Comparison of ENCODE assay signal across 9 cellular contexts in the genomic region with DNA sequence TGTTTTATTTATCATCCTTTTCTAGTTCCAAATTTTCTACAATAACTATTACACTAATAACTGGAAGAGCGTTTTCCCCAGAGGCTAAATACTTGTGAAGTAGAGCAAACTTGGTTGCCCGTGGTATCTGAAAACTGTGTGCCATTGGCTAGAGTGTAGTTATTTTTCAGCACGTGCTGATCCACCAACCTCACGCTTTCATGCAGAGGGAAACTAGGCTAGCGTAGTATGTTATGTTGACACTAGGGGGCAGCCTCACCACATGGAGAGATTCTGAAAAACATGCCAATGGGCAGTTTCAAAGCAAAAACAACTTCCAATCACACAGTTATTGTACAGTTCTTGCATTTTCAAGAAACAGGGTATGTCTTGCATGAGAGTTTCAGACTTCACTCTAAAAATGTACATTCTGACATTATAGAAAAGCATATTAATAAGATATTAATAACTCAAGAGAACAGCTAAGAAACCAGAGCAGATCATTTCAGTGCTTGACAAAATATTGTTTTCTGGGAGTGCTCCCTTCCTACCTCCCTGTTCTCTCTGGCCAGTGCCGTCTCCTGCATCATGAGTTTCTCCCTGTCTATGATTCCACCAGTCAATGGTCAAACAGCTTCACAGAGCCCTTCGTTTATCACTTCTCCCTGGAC. TPM values are rescaled to one million over a fixed set of nuclear protein-coding genes. Genes with fewer than 3 reads are reported as not detected.
DNase-seq lines count a peak whose midpoint lies in the region; ATAC-seq and TF ChIP-seq lines count a peak whose summit lies in the region.
"Had no signal": no experiment of that assay in that cellular context is flagged by ENCODE, and none has a peak within 500 bp of the region (broad histone marks: within the 10 kb centered on the region; RNA-seq: fewer than 3 reads in every experiment).

No MANE protein-coding gene starts in this region.

- CTCF ChIA-PET in Caco-2 (lab: Charles Lee), result no interaction called here

- peak; percentile 60 to 64 for ATAC-seq in activated CD4-positive, CD25-positive, alpha-beta regulatory T cell treated with anti-CD3 and anti-CD28 coated beads, Interleukin-2, amount 50 U/mL, for 24 hours
- peak; percentile 65 for ATAC-seq in central memory CD8-positive, alpha-beta T cell (replicated peaks; ENCODE audit: extremely low read depth, poor library complexity, severe bottlenecking)
- ATAC-seq in left lobe of liver (peak; percentile 98), GM19035 (IDR thresholded peaks at IDR 0.05; ENCODE audit: unreplicated experiment) (no peak)

- POLR2A ChIA-PET in Caco-2 (lab: Charles Lee), result no interaction called here

- no peaks in the 10 kb centered on the region for H3K27me3 Mint-ChIP-seq in Caco-2 (ENCODE audit: insufficient read depth, unreplicated experiment)
- H3K27me3 Mint-ChIP-seq in central memory CD8-positive, alpha-beta T cell, result no peaks in the 10 kb centered on the region
- H3K27me3 Mint-ChIP-seq: activated naive CD4-positive, alpha-beta T cell treated with anti-CD3 and anti-CD28 coated beads, Interleukin-2, amount 50 U/mL, for 24 hours had no signal

- intact Hi-C loops in Caco-2 (cut with micrococcal nuclease; ENCODE audit: unreplicated experiment), result loop anchor here (1.0 to 2.0 kb wide), 3 partner anchors 61 to 122 kb away; no protein-coding TSS in a partner anchor

- no peak overlapping the region for H3K4me3 Mint-ChIP-seq in Caco-2 (ENCODE audit: unreplicated experiment)
- H3K4me3 Mint-ChIP-seq in central memory CD8-positive, alpha-beta T cell, result no peak overlapping the region
- H3K4me3 Mint-ChIP-seq: activated naive CD4-positive, alpha-beta T cell treated with anti-CD3 and anti-CD28 coated beads, Interleukin-2, amount 50 U/mL, for 24 hours had no signal

- H3K4me1 ChIP-seq in Caco-2, result 0 out of 2 replicates have a peak, but pooled peaks cover 7% of the 10 kb centered on the region

- TF ChIP-seq CTCF in Caco-2 (IDR thresholded peaks at IDR 0.05; ENCODE audit: insufficient read depth in 1 of 2, low read depth in 1 of 2, low read length in 1 of 2, severe bottlenecking in 1 of 2, unreplicated experiment in 1 of 2), result peak; percentile 65 to 89

- no peak overlapping the region for H3K27ac Mint-ChIP-seq in Caco-2 (ENCODE audit: unreplicated experiment)
- no peak overlapping the region for H3K27ac Mint-ChIP-seq in central memory CD8-positive, alpha-beta T cell (ENCODE audit: low read depth)
- H3K27ac Mint-ChIP-seq: activated naive CD4-positive, alpha-beta T cell treated with anti-CD3 and anti-CD28 coated beads, Interleukin-2, amount 50 U/mL, for 24 hours had no signal

- no peaks in the 10 kb centered on the region for H3K27me3 ChIP-seq in Caco-2 (replicated peaks; ENCODE audit: control insufficient read depth, insufficient read depth, low read length)

- H3K36me3 Mint-ChIP-seq in Caco-2 (ENCODE audit: insufficient read depth, unreplicated experiment), result peaks cover 5% of the 10 kb centered on the region
- H3K36me3 Mint-ChIP-seq in central memory CD8-positive, alpha-beta T cell (ENCODE audit: insufficient read depth), result no peaks in the 10 kb centered on the region
- H3K36me3 Mint-ChIP-seq: activated naive CD4-positive, alpha-beta T cell treated with anti-CD3 and anti-CD28 coated beads, Interleukin-2, amount 50 U/mL, for 24 hours had no signal

- no peaks in the 10 kb centered on the region for H3K9me3 Mint-ChIP-seq in Caco-2 (ENCODE audit: unreplicated experiment)
- no peaks in the 10 kb centered on the region for H3K9me3 Mint-ChIP-seq in central memory CD8-positive, alpha-beta T cell
- H3K9me3 Mint-ChIP-seq: activated naive CD4-positive, alpha-beta T cell treated with anti-CD3 and anti-CD28 coated beads, Interleukin-2, amount 50 U/mL, for 24 hours had no signal

- peaks cover 10% of the 10 kb centered on the region for H3K4me1 Mint-ChIP-seq in Caco-2 (ENCODE audit: low read depth, unreplicated experiment)
- H3K4me1 Mint-ChIP-seq in central memory CD8-positive, alpha-beta T cell, result peaks cover 4% of the 10 kb centered on the region

- no peak overlapping the region for H3K4me3 ChIP-seq in Caco-2 (ENCODE audit: low read depth, low read length)

- no TSS peak for BruUV-seq in Caco-2 (replicated peaks; lab: Mats Ljungman, UMichigan)

- H3K36me3 ChIP-seq in Caco-2 (ENCODE audit: control insufficient read depth, insufficient read depth, low read length), result no peaks in the 10 kb centered on the region

- no peaks in the 10 kb centered on the region for H3K9me3 ChIP-seq in Caco-2

- DNase-seq in Caco-2 (peak; percentile 61 to 81), HCEC 1CT (peak; percentile 56), NCI-H226 (peak; percentile 46), left lobe of liver (ENCODE audit: low spot score) (peak; percentile 65)
- peak; percentile 21 to 35 for DNase-seq in central memory CD8-positive, alpha-beta T cell (ENCODE audit: low spot score in 2 of 2)
- peak; percentile 34 to 38 for DNase-seq in stimulated activated CD4-positive, alpha-beta T cell treated with anti-CD3 and anti-CD28 coated beads, Interleukin-4, amount 100 ng/mL, for 4 hours

RNA-seq across cellular contexts. Expression of a gene that starts 39.7 kb away (rescaled TPM):
- total RNA-seq in Caco-2 (2022), result 0.16 TPM in 1 of 2 replicates, not detected in the other
- total RNA-seq in left lobe of liver, result not detected
